ENCODE assay signal across 11 cellular contexts in genomic region chrX:55011294-55011693, GRCh38. TPM values are rescaled to one million over a fixed set of nuclear protein-coding genes. Genes with fewer than 3 reads are reported as not detected.
A peak's percentile ranks its signal among the peaks of the same experiment; 100 is the strongest.
DNase-seq lines count a peak whose midpoint lies in the region; ATAC-seq, FAIRE-seq and TF ChIP-seq lines count a peak whose summit lies in the region.
"Had no signal": no experiment of that assay in that cellular context is flagged by ENCODE, and none has a peak within 500 bp of the region (broad histone marks: within the 10 kb centered on the region; RNA-seq: fewer than 3 reads in every experiment).

No MANE protein-coding gene starts in this region.

- CTCF ChIA-PET in K562 (lab: Yijun Ruan, JAX; ENCODE audit: low intra/inter-chr PET ratio) = no interaction called here
- CTCF ChIA-PET in RWPE1 (lab: Yijun Ruan, JAX) = interaction anchor here (0.8 kb wide), 1 partner anchor 122 kb away, joined by 11 read pairs; no protein-coding TSS in a partner anchor

- H3K4me3 ChIP-seq in DND-41 (ENCODE audit: low read depth in 1 of 2, low read length in 2 of 2) (no peak overlapping the region), K562 (no peak overlapping the region), lower lobe of right lung (no peak overlapping the region)

- no peak overlapping the region for H3K27ac ChIP-seq in DND-41 (ENCODE audit: low read length)
- no peak overlapping the region for H3K27ac ChIP-seq in K562 (ENCODE audit: extremely low read depth, low read depth, low read length)
- H3K27ac ChIP-seq in lower lobe of right lung = no peak overlapping the region
- H3K27ac ChIP-seq in RWPE1 = no peak overlapping the region
- H3K27ac ChIP-seq: neutrophil had no signal

- peak; percentile 42 for TF ChIP-seq CTCF in DND-41 (IDR thresholded peaks at IDR 0.05; ENCODE audit: borderline replicate concordance, extremely low read depth, low read length, poor library complexity, severe bottlenecking)
- TF ChIP-seq CTCF in LNCAP (IDR thresholded peaks at IDR 0.05) = peak; percentile 37; the same call in 1 of the 2 replicates
- peak in 2 of 3 experiments; percentile 26 to 27; a peak in 3 of 6 replicates for TF ChIP-seq CTCF in K562 (IDR thresholded peaks at IDR 0.05 in 2 of 3, conservative IDR thresholded peaks at IDR 0.05 in 1 of 3; ENCODE audit: insufficient read depth in 2 of 3, low read depth in 1 of 3, low read length in 3 of 3)
- TF ChIP-seq CTCF in lower lobe of right lung (IDR thresholded peaks at IDR 0.05) = peak; percentile 9
- TF ChIP-seq CTCF in RWPE1 (conservative IDR thresholded peaks at IDR 0.05; ENCODE audit: low read depth) = no peak

- TF ChIP-seq EP300 in K562 (IDR thresholded peaks at IDR 0.05; ENCODE audit: low read length) = no peak

- no peak for DNase-seq in DND-41
- DNase-seq in K562 (ENCODE audit: extremely low read depth in 1 of 4, low spot score in 3 of 4) = peak in 1 of 4 experiments; percentile 32
- DNase-seq in lower lobe of right lung = no peak
- no peak for DNase-seq in HPDE6-E6E7 (ENCODE audit: extremely low spot score)
- no peak for DNase-seq in epidermal melanocyte (ENCODE audit: insufficient read length, low spot score)
- DNase-seq in RWPE1 (ENCODE audit: low spot score) = no peak
- DNase-seq in activated T-cell treated with anti-CD3 and anti-CD28 coated beads, Interleukin-2, amount 50 U/mL, for 1 hour = no peak

- H2AFZ ChIP-seq in DND-41 (ENCODE audit: low read depth, low read length) (no peak overlapping the region), K562 (ENCODE audit: low read depth, low read length) (no peak overlapping the region)

- TF ChIP-seq POLR2A in K562 (conservative IDR thresholded peaks at IDR 0.05) = no peak

- intact Hi-C loops in K562 (cut with micrococcal nuclease) = no loop called here
- intact Hi-C loops in lower lobe of right lung (cut with DNase I) = no loop called here

- H3K9ac ChIP-seq in DND-41 (ENCODE audit: low read depth, low read length) (no peak overlapping the region), K562 (ENCODE audit: insufficient read depth in 1 of 2, low read depth in 2 of 2, low read length in 2 of 2) (no peak overlapping the region)

- H3K9me3 ChIP-seq in DND-41 (ENCODE audit: insufficient read depth, low read length, severe bottlenecking) = no peaks in the 10 kb centered on the region
- H3K9me3 ChIP-seq in K562 (replicated peaks; ENCODE audit: control insufficient read depth, insufficient read depth, low read depth, low read length) = no peaks in the 10 kb centered on the region
- H3K9me3 ChIP-seq in lower lobe of right lung = no peaks in the 10 kb centered on the region
- H3K9me3 ChIP-seq: neutrophil had no signal

- POLR2A ChIA-PET in K562 (lab: Yijun Ruan, JAX) = interaction anchor here (1.2 kb wide), 1 partner anchor 11 kb away, joined by 5 read pairs; the partner anchor contains the start of gene APEX2
- POLR2A ChIA-PET in RWPE1 (lab: Yijun Ruan, JAX; ENCODE audit: low non-redundant PET) = no interaction called here

- peaks cover 5% of the 10 kb centered on the region; the same call in 1 of the 2 replicates for H3K36me3 ChIP-seq in DND-41 (ENCODE audit: insufficient read depth, low read length)
- peaks cover 12% of the 10 kb centered on the region; the same call in 2 of the 3 replicates for H3K36me3 ChIP-seq in K562 (ENCODE audit: control insufficient read depth, insufficient read depth, low read length)
- no peaks in the 10 kb centered on the region for H3K36me3 ChIP-seq in lower lobe of right lung

- no peaks in the 10 kb centered on the region for H3K27me3 ChIP-seq in DND-41 (ENCODE audit: insufficient read depth, low read length, poor library complexity)
- no peaks in the 10 kb centered on the region for H3K27me3 ChIP-seq in K562 (ENCODE audit: control insufficient read depth in 2 of 2, insufficient read depth in 2 of 2, low read length in 2 of 2)
- H3K27me3 ChIP-seq in lower lobe of right lung (ENCODE audit: low read depth) = no peaks in the 10 kb centered on the region
- H3K27me3 ChIP-seq: neutrophil had no signal

- BruUV-seq in K562 (replicated peaks; lab: Mats Ljungman, UMichigan) = no TSS peak

- in situ Hi-C loops in K562 (cut with MboI) = no loop called here

- 15% methylated on average over 2 of the region's 2 CpGs for WGBS in K562 (ENCODE audit: insufficient coverage, low coverage, missing lambda C conversion rate)

- no peaks in the 10 kb centered on the region for H3K79me2 ChIP-seq in DND-41 (ENCODE audit: insufficient read depth, low read length)
- H3K79me2 ChIP-seq in K562 (ENCODE audit: control insufficient read depth, insufficient read depth, low read length) = no peaks in the 10 kb centered on the region

- FAIRE-seq in K562 (lab: Jason Lieb, UNC) = no peak

- no peaks in the 10 kb centered on the region for H3K9me1 ChIP-seq in K562 (ENCODE audit: control insufficient read depth, insufficient read depth, low read length)

- H3K4me2 ChIP-seq in DND-41 (ENCODE audit: insufficient read depth, low read length) = no peak overlapping the region
- no peak overlapping the region for H3K4me2 ChIP-seq in K562 (ENCODE audit: insufficient read depth, low read length)

- TF ChIP-seq RAD21 in K562 (CRISPR knock-in tag; conservative IDR thresholded peaks at IDR 0.05 in 1 of 2, IDR thresholded peaks at IDR 0.05 in 1 of 2) = peak in 1 of 2 experiments; percentile 26; a peak in 2 of 4 replicates

- H4K20me1 ChIP-seq in DND-41 (ENCODE audit: insufficient read depth, low read length) = no peaks in the 10 kb centered on the region
- H4K20me1 ChIP-seq in K562 (replicated peaks; ENCODE audit: control insufficient read depth, insufficient read depth, low read length) = 0 out of 2 replicates have a peak, but pooled peaks cover 2% of the 10 kb centered on the region

- H3K4me1 ChIP-seq in DND-41 (ENCODE audit: insufficient read depth, low read length) = no peaks in the 10 kb centered on the region
- H3K4me1 ChIP-seq in K562 (replicated peaks in 1 of 2; ENCODE audit: control insufficient read depth in 2 of 2, insufficient read depth in 2 of 2, low read length in 2 of 2) = peaks cover 15 to 23% of the 10 kb centered on the region in 2 experiments
- H3K4me1 ChIP-seq in lower lobe of right lung = peaks cover 6% of the 10 kb centered on the region

- ATAC-seq in DND-41 (ENCODE audit: insufficient read depth, low read depth) (0 out of 3 replicates have a peak, but pooled peaks have one; percentile 58), K562 (no peak), lower lobe of right lung (no peak)
- ATAC-seq: activated T-helper 17 cell treated with anti-CD3 and anti-CD28 coated beads, Interleukin-2, amount 50 U/mL, for 72 hours had no signal

RNA-seq across cellular contexts. Expression of gene APEX2, which starts 11.1 kb away (rescaled TPM):
- 7.7 and 17.0 TPM in 2 replicates for total RNA-seq in K562 (2011; cell fraction: chromatin; rRNA removed; ENCODE audit: low replicate concordance)
- total RNA-seq in K562 (2011; cell fraction: nucleolus; rRNA removed) = 14.5 TPM in 2 replicates
- 12.2 and 13.9 TPM in 2 replicates for total RNA-seq in K562 (2011; cell fraction: nucleoplasm; rRNA removed)
- total RNA-seq in K562 (2014; rRNA removed) (9.4 and 14.6 TPM in 2 replicates), K562 (2014; rRNA removed; fragmentation: Illumina TruSeq; extraction: Trizol) (9.2 and 11.1 TPM in 2 replicates), K562 (2015; rRNA removed; fragmentation: Illumina TruSeq; extraction: Trizol) (13.0 and 13.3 TPM in 2 replicates), K562 (2021) (25.9 and 28.9 TPM in 2 replicates), lower lobe of right lung (11.7 TPM)
- polyA plus RNA-seq in K562 (2011; rRNA removed) (27.6 and 36.8 TPM in 2 replicates), K562 (2014; fragmentation: Illumina TruSeq; extraction: Trizol) (27.4 and 28.9 TPM in 2 replicates), K562 (2014; fragmentation: Nextera tagmentation; extraction: Ambion mirVana) (10 to 100 TPM; 16.4 to 34.2 TPM), K562 (2014; rRNA removed) (27.0 and 31.3 TPM in 2 replicates)
- polyA plus RNA-seq in K562 (2011; cell fraction: cytosol; rRNA removed) = 45.1 and 53.9 TPM in 2 replicates
- 22.9 and 27.9 TPM in 2 replicates for polyA plus RNA-seq in K562 (2011; cell fraction: nucleus; rRNA removed)
- polyA plus RNA-seq in K562 (2012) = 21.1 and 25.1 TPM in 2 replicates
- 17.6 and 22.8 TPM in 2 replicates for polyA minus RNA-seq in K562 (2011; rRNA and poly(A)+ RNA removed)
- polyA minus RNA-seq in K562 (2011; cell fraction: cytosol; rRNA and poly(A)+ RNA removed) = 18.5 and 19.0 TPM in 2 replicates
- polyA minus RNA-seq in K562 (2011; cell fraction: nucleus; rRNA and poly(A)+ RNA removed) = 7.7 and 9.8 TPM in 2 replicates

RNA-seq across cellular contexts. Expression of gene PFKFB1, which starts 17.3 kb away (rescaled TPM):
- total RNA-seq in K562 (2011; cell fraction: chromatin; rRNA removed; ENCODE audit: low replicate concordance) = 0.32 and 0.35 TPM in 2 replicates
- total RNA-seq in K562 (2011; cell fraction: nucleolus; rRNA removed) = not detected in 2 replicates
- 0.29 TPM in 1 of 2 replicates, not detected in the other for total RNA-seq in K562 (2011; cell fraction: nucleoplasm; rRNA removed)
- total RNA-seq in K562 (2014; rRNA removed) = not detected in 2 replicates
- total RNA-seq in K562 (2014; rRNA removed; fragmentation: Illumina TruSeq; extraction: Trizol) = 0.15 TPM in 1 of 2 replicates, not detected in the other
- 0.11 and 0.18 TPM in 2 replicates for total RNA-seq in K562 (2015; rRNA removed; fragmentation: Illumina TruSeq; extraction: Trizol)
- total RNA-seq in K562 (2021) = 0.24 TPM in 1 of 2 replicates, not detected in the other
- polyA plus RNA-seq in K562 (2011; rRNA removed) = 0.18 and 0.22 TPM in 2 replicates
- polyA plus RNA-seq in K562 (2011; cell fraction: cytosol; rRNA removed) = 0.04 and 0.12 TPM in 2 replicates
- 0.76 and 1.0 TPM in 2 replicates for polyA plus RNA-seq in K562 (2011; cell fraction: nucleus; rRNA removed)
- polyA plus RNA-seq in K562 (2012) = 0.17 and 0.25 TPM in 2 replicates
- polyA plus RNA-seq in K562 (2014; fragmentation: Illumina TruSeq; extraction: Trizol) = 0.09 and 0.15 TPM in 2 replicates
- polyA plus RNA-seq in K562 (2014; fragmentation: Nextera tagmentation; extraction: Ambion mirVana) = under 1 TPM in 1 of 2 experiments, not detected in 1; 0.07 TPM
- 0.08 TPM in 1 of 2 replicates, not detected in the other for polyA plus RNA-seq in K562 (2014; rRNA removed)
- polyA minus RNA-seq in K562 (2011; rRNA and poly(A)+ RNA removed) = 0.14 and 0.18 TPM in 2 replicates
- polyA minus RNA-seq in K562 (2011; cell fraction: cytosol; rRNA and poly(A)+ RNA removed) = not detected in 2 replicates
- 0.22 TPM in 1 of 2 replicates, not detected in the other for polyA minus RNA-seq in K562 (2011; cell fraction: nucleus; rRNA and poly(A)+ RNA removed)
- 0.27 TPM for total RNA-seq in lower lobe of right lung
- total RNA-seq: M059J had no signal

RNA-seq across cellular contexts. Expression of gene ALAS2, which starts 19.5 kb away (rescaled TPM):
- 20.8 and 24.2 TPM in 2 replicates for total RNA-seq in K562 (2011; cell fraction: chromatin; rRNA removed; ENCODE audit: low replicate concordance)
- 22.8 and 33.0 TPM in 2 replicates for total RNA-seq in K562 (2011; cell fraction: nucleolus; rRNA removed)
- total RNA-seq in K562 (2011; cell fraction: nucleoplasm; rRNA removed) = 22.7 and 28.9 TPM in 2 replicates
- total RNA-seq in K562 (2014; rRNA removed) = 30.2 and 37.7 TPM in 2 replicates
- 25.1 and 27.0 TPM in 2 replicates for total RNA-seq in K562 (2014; rRNA removed; fragmentation: Illumina TruSeq; extraction: Trizol)
- total RNA-seq in K562 (2015; rRNA removed; fragmentation: Illumina TruSeq; extraction: Trizol) = 14.6 and 16.3 TPM in 2 replicates
- 27.2 and 31.3 TPM in 2 replicates for total RNA-seq in K562 (2021)
- polyA plus RNA-seq in K562 (2011; rRNA removed) = 75.3 and 88.1 TPM in 2 replicates
- 83.8 and 113 TPM in 2 replicates for polyA plus RNA-seq in K562 (2011; cell fraction: cytosol; rRNA removed)
- polyA plus RNA-seq in K562 (2011; cell fraction: nucleus; rRNA removed) = 110 and 135 TPM in 2 replicates
- 63.1 and 67.4 TPM in 2 replicates for polyA plus RNA-seq in K562 (2012)
- 41.9 and 48.2 TPM in 2 replicates for polyA plus RNA-seq in K562 (2014; fragmentation: Illumina TruSeq; extraction: Trizol)
- 100 to 1,000 TPM in 1 of 2 experiments, 10 to 100 TPM in 1; 43.5 to 101 TPM for polyA plus RNA-seq in K562 (2014; fragmentation: Nextera tagmentation; extraction: Ambion mirVana)
- polyA plus RNA-seq in K562 (2014; rRNA removed) = 33.4 and 37.0 TPM in 2 replicates
- 54.0 and 59.0 TPM in 2 replicates for polyA minus RNA-seq in K562 (2011; rRNA and poly(A)+ RNA removed)
- 21.8 and 34.0 TPM in 2 replicates for polyA minus RNA-seq in K562 (2011; cell fraction: cytosol; rRNA and poly(A)+ RNA removed)
- polyA minus RNA-seq in K562 (2011; cell fraction: nucleus; rRNA and poly(A)+ RNA removed) = 15.2 and 25.0 TPM in 2 replicates
- total RNA-seq in lower lobe of right lung = 0.89 TPM
- total RNA-seq: activated T-helper 17 cell treated with anti-CD3 and anti-CD28 coated beads, Interleukin-2, amount 50 U/mL, for 72 hours; M059J had no signal
